ENCODE assay signal across 8 cellular contexts in the genomic region with DNA sequence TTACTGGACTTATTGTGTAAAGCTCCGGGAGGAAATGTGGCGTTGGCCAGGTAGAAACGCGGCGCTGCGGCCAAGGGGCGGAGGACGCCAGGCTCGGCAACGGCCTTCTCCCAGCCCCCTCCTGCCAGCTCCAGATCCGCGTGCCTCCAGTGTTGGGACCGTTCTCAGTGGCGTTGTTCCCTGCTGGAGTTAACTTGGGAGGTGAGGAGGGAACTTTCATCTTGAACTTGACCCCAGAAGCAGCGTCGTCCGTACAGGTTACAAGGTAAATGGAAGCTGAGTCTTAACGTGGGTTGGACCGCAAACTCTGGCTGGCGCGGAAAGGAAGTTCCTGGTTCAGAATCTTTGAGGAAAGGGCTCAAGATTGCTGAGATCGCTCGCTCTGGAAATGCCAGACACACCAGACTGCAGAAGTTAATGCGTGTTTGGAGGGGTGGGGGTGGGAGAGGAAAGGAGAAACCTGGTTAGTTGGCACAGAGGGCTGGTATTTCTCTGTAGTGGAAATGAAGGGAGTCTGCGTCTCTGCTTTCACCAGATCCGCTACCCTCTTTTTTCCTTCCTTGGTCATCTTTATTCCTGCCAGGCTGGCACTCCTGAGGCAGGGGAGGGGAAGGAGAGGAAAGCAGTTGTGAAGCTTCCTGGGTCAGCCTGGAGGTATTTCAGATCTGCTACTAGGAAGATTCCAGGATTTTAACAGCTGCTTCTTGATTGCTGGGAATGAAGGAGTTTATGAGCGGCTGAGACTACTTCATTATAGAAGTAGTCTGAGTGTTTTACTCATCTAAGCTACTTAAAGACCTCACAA. TPM values are rescaled to one million over a fixed set of nuclear protein-coding genes. Genes with fewer than 3 reads are reported as not detected.
A peak's percentile ranks its signal among the peaks of the same experiment; 100 is the strongest.
DNase-seq lines count a peak whose midpoint lies in the region; ATAC-seq and TF ChIP-seq lines count a peak whose summit lies in the region.

No MANE protein-coding gene starts in this region.

- no peak overlapping the region for H2AFZ ChIP-seq in mesenchymal stem cell (ENCODE audit: low read depth, low read length)

- no peak overlapping the region for H2AK5ac ChIP-seq in mesenchymal stem cell (ENCODE audit: low read length, severe bottlenecking)

- H4K8ac ChIP-seq in mesenchymal stem cell (ENCODE audit: low read length) = no peak overlapping the region

- peak overlapping the region; percentile 9 for H2BK120ac ChIP-seq in mesenchymal stem cell (ENCODE audit: low read depth, low read length)

- H2BK12ac ChIP-seq in mesenchymal stem cell (ENCODE audit: low read length in 2 of 2) = peak overlapping the region in 1 of 2 experiments; percentile 66

- H3K4me3 Mint-ChIP-seq in effector memory CD8-positive, alpha-beta T cell = peak overlapping the region; percentile 45 to 90

- no peak overlapping the region for H4K91ac ChIP-seq in mesenchymal stem cell (ENCODE audit: low read length)

- H2BK5ac ChIP-seq in mesenchymal stem cell (ENCODE audit: low read depth, low read length, poor library complexity, severe bottlenecking) = no peak overlapping the region

- no peaks in the 10 kb centered on the region for H3K27me3 ChIP-seq in mesenchymal stem cell (ENCODE audit: control insufficient read depth in 1 of 2, insufficient read depth in 1 of 2, low read length in 2 of 2)
- H3K27me3 ChIP-seq in tibial artery = no peaks in the 10 kb centered on the region

- peak overlapping the region; percentile 46 for H3K4me2 ChIP-seq in mesenchymal stem cell (ENCODE audit: low read length, poor library complexity, severe bottlenecking)

- H3K9me3 ChIP-seq in mesenchymal stem cell (ENCODE audit: control insufficient read depth, low read length) (no peaks in the 10 kb centered on the region), tibial artery (no peaks in the 10 kb centered on the region)

- DNase-seq in NCI-H748 (lab: John Stamatoyannopoulos, UW; ENCODE audit: unreplicated experiment) (peak; percentile 41), NCI-H748 treated with DMSO at 0.1 percent for 48 hours (lab: John Stamatoyannopoulos, UW) (no peak), RKO (ENCODE audit: low spot score) (peak; percentile 34), mesenchymal stem cell (peak; percentile 53), tibial artery (peak; percentile 34 to 68), GM13977 (ENCODE audit: low spot score) (no peak)
- no peak for DNase-seq in effector memory CD8-positive, alpha-beta T cell

- peaks cover 5% of the 10 kb centered on the region for H3K79me1 ChIP-seq in mesenchymal stem cell (replicated peaks; ENCODE audit: low read length, poor library complexity, severe bottlenecking)

- H3K9ac ChIP-seq in mesenchymal stem cell (ENCODE audit: low read length) = peak overlapping the region; percentile 88

- H3K18ac ChIP-seq in mesenchymal stem cell (ENCODE audit: low read depth in 1 of 2, low read length in 2 of 2) = peak overlapping the region; percentile 25 to 95

- peaks cover 13 to 17% of the 10 kb centered on the region in 2 donors for H3K4me1 Mint-ChIP-seq in effector memory CD8-positive, alpha-beta T cell (ENCODE audit: low read depth in 2 of 2)

- H3K14ac ChIP-seq in mesenchymal stem cell (ENCODE audit: low read length in 2 of 2) = peak overlapping the region in 1 of 2 experiments; percentile 50

- peaks cover 49 to 66% of the 10 kb centered on the region in 2 donors for H3K27me3 Mint-ChIP-seq in effector memory CD8-positive, alpha-beta T cell

- H3K27ac ChIP-seq in mesenchymal stem cell (ENCODE audit: low read length, poor library complexity, severe bottlenecking) (peak overlapping the region; percentile 73), tibial artery (peak overlapping the region; percentile 90 to 91)

- peaks cover 4% of the 10 kb centered on the region for H3K4me1 ChIP-seq in mesenchymal stem cell (ENCODE audit: control insufficient read depth, insufficient read depth, low read depth, low read length)
- peaks cover 0 to 45% (median 16%) of the 10 kb centered on the region in 4 donors for H3K4me1 ChIP-seq in tibial artery

- ATAC-seq in effector memory CD8-positive, alpha-beta T cell (replicated peaks) = no peak
- ATAC-seq in GM19397 (IDR thresholded peaks at IDR 0.05; ENCODE audit: unreplicated experiment) = no peak

- H3K4me3 ChIP-seq in mesenchymal stem cell (ENCODE audit: insufficient read depth in 1 of 2, low read depth in 1 of 2, low read length in 2 of 2) = peak overlapping the region; percentile 82 to 91
- H3K4me3 ChIP-seq in tibial artery = peak overlapping the region; percentile 81 to 97

- in situ Hi-C loops in GM13977 (cut with MboI; ENCODE audit: low pct_unique_long_range_greater_than_20kb, low sequenced_read_pairs, unreplicated experiment) = no loop called here

- H3K23ac ChIP-seq in mesenchymal stem cell (ENCODE audit: low read length in 2 of 2) = peak overlapping the region in 1 of 2 experiments; percentile 51

- H3K4ac ChIP-seq in mesenchymal stem cell (ENCODE audit: low read depth in 1 of 2, low read length in 2 of 2) = peak overlapping the region in 1 of 2 experiments; percentile 81

- H3K36me3 ChIP-seq in mesenchymal stem cell (ENCODE audit: control insufficient read depth in 1 of 2, insufficient read depth in 2 of 2, low read depth in 1 of 2, low read length in 2 of 2) (no peaks in the 10 kb centered on the region), tibial artery (no peaks in the 10 kb centered on the region)

- no peak overlapping the region for H3K27ac Mint-ChIP-seq in effector memory CD8-positive, alpha-beta T cell

- no peak overlapping the region for H2BK15ac ChIP-seq in mesenchymal stem cell (ENCODE audit: low read depth, poor library complexity, severe bottlenecking)

- H3K36me3 Mint-ChIP-seq in effector memory CD8-positive, alpha-beta T cell (ENCODE audit: insufficient read depth) = no peaks in the 10 kb centered on the region

- no peaks in the 10 kb centered on the region for H3K9me3 Mint-ChIP-seq in effector memory CD8-positive, alpha-beta T cell

- intact Hi-C loops in tibial artery (cut with DNase I; ENCODE audit: low total_unique reads) = loop anchor here (2.0 kb wide), 1 partner anchor 149 kb away; no protein-coding TSS in a partner anchor

- TF ChIP-seq CTCF in tibial artery (IDR thresholded peaks at IDR 0.05) = no peak
- no peak for TF ChIP-seq CTCF in GM13977 (IDR thresholded peaks at IDR 0.05; ENCODE audit: extremely low read depth, insufficient read depth, missing control alignments)

- under 1% methylated on average over 24 of the region's 27 CpGs for WGBS in mesenchymal stem cell

RNA-seq across cellular contexts. Expression of gene TANC1, which starts 1.5 kb away (rescaled TPM):
- polyA plus RNA-seq in mesenchymal stem cell (2013, experiment 1 of 2) = 28.5 TPM
- polyA plus RNA-seq in mesenchymal stem cell (2013, experiment 2 of 2) = 26.8 TPM

Comparison
In these comparisons a context has a peak if more than half of its experiments do, and no peak if none do; other contexts are left out.
1. DNase-seq: peak in NCI-H748 (single experiment), RKO (single experiment), mesenchymal stem cell (single experiment) and tibial artery (2 of 2); none in NCI-H748 treated with DMSO at 0.1 percent for 48 hours (single experiment), effector memory CD8-positive, alpha-beta T cell (0 of 3) and GM13977 (single experiment).